In the genomic region with DNA sequence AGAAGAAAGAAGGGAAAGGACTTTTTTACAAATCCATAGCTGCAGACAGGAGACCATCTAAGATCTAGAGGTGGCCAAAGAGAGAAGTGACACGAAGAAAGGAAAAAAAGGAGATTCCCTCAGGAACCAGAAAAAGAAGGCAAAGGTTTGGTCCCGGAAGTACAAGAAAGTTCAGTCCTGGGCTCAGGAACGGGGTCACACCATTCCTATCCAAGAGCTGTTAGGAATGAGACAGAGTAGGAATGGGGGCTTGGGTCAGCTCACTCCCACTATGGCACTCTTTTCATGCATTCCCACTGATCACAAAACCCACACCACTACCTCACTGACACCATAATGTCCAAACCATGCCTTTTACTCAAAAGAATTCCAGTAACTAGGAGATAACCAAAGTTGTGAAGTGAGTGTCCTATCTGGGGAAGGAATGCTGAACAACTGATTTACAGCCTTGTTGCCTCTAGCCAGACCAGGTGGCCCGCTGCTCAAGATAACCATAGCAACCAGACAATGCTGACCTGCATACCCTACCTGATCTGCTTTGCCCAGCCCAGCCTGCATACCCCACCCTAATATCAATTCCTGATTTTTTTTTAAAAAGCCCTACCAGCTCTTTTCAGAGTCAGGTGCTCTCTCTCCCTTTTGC, we compare ENCODE assay signal across 30 cellular contexts. TPM values are rescaled to one million over a fixed set of nuclear protein-coding genes. Genes with fewer than 3 reads are reported as not detected.
DNase-seq lines count a peak whose midpoint lies in the region; ATAC-seq, FAIRE-seq and TF ChIP-seq lines count a peak whose summit lies in the region.
"Had no signal": no experiment of that assay in that cellular context is flagged by ENCODE, and none has a peak within 500 bp of the region (broad histone marks: within the 10 kb centered on the region; RNA-seq: fewer than 3 reads in every experiment).

No MANE protein-coding gene starts in this region.

- H3K27me3 ChIP-seq in HepG2 (ENCODE audit: control insufficient read depth in 1 of 2, insufficient read depth in 2 of 2, low read length in 2 of 2) (no peaks in the 10 kb centered on the region), right lobe of liver (no peaks in the 10 kb centered on the region), mesendoderm (ENCODE audit: insufficient read depth, low read length, poor library complexity) (no peaks in the 10 kb centered on the region)
- H3K27me3 ChIP-seq: cardiac muscle cell, left lung, right atrium auricular region, stomach, transverse colon had no signal

- H2BK120ac ChIP-seq in mesendoderm (ENCODE audit: low read depth, low read length) = no peak overlapping the region

- no peak overlapping the region for H2BK5ac ChIP-seq in mesendoderm (ENCODE audit: low read length)

- H3K4me1 ChIP-seq in HepG2 (ENCODE audit: insufficient read depth, low read length) (peaks cover 17% of the 10 kb centered on the region), right lobe of liver (peaks cover 0 to 12% (median 0%) of the 10 kb centered on the region in 4 donors), mesendoderm (ENCODE audit: control insufficient read depth, low read depth, low read length) (peaks cover 1% of the 10 kb centered on the region)
- H3K4me1 ChIP-seq: right atrium auricular region had no signal

- H3K79me2 ChIP-seq in HepG2 (ENCODE audit: insufficient read depth, low read length) = peaks cover 13% of the 10 kb centered on the region
- no peaks in the 10 kb centered on the region for H3K79me2 ChIP-seq in mesendoderm (ENCODE audit: control insufficient read depth, insufficient read depth, low read length)

- FAIRE-seq in HepG2 (lab: Jason Lieb, UNC) = no peak
- FAIRE-seq: D721Med, endothelial cell of umbilical vein had no signal

- H3K18ac ChIP-seq in mesendoderm (ENCODE audit: low read length) = no peak overlapping the region

- no peak overlapping the region for H4K8ac ChIP-seq in mesendoderm (ENCODE audit: low read depth, low read length)

- H3K27me3 Mint-ChIP-seq in type B pancreatic cell = no peaks in the 10 kb centered on the region
- H3K27me3 Mint-ChIP-seq: dendritic cell treated with granulocyte-macrophage colony-stimulating factor and Interleukin-4, amounts not matched to agents 40 ng/mL and 50 ng/mL, for 4 days had no signal

- intact Hi-C loops in HepG2 (cut with micrococcal nuclease; ENCODE audit: unreplicated experiment) = no loop called here
- intact Hi-C loops in right lobe of liver (cut with DNase I) = no loop called here

- no peak overlapping the region for H4K5ac ChIP-seq in mesendoderm (ENCODE audit: low read length)

- CTCF ChIA-PET in HepG2 (lab: Yijun Ruan, JAX; ENCODE audit: low intra/inter-chr PET ratio, low total read pairs) = no interaction called here

- ATAC-seq in HepG2 (no peak; the same call in 2 of the 3 replicates), right lobe of liver (no peak)
- ATAC-seq: left lung had no signal

- H2AFZ ChIP-seq in HepG2 (ENCODE audit: low read length) = no peak overlapping the region

- H3K36me3 ChIP-seq in HepG2 (replicated peaks in 1 of 2; ENCODE audit: control insufficient read depth in 1 of 2, insufficient read depth in 2 of 2, low read length in 2 of 2) = peaks cover 44 to 65% of the 10 kb centered on the region in 2 experiments
- H3K36me3 ChIP-seq in right lobe of liver = peaks cover 0 to 23% (median 10%) of the 10 kb centered on the region in 4 donors
- no peaks in the 10 kb centered on the region for H3K36me3 ChIP-seq in mesendoderm (ENCODE audit: control insufficient read depth, insufficient read depth, low read length)

- H3K27ac ChIP-seq in HepG2 (ENCODE audit: extremely low read length, insufficient read depth, low read length) (no peak overlapping the region), right lobe of liver (no peak overlapping the region), mesendoderm (ENCODE audit: low read depth, low read length) (no peak overlapping the region)
- H3K27ac ChIP-seq: cardiac muscle cell, KMS-11, left lung, right atrium auricular region, RWPE1, SK-N-MC, stomach, transverse colon, VCaP had no signal

- no peaks in the 10 kb centered on the region for H3K79me1 ChIP-seq in mesendoderm (ENCODE audit: low read length)

- no peak for TF ChIP-seq RAD21 in HepG2 (CRISPR knock-in tag; IDR thresholded peaks at IDR 0.05)

- TF ChIP-seq EP300 in HepG2 (IDR thresholded peaks at IDR 0.05; ENCODE audit: low read depth in 2 of 2, low read length in 2 of 2) (no peak), HepG2 (CRISPR knock-in tag; IDR thresholded peaks at IDR 0.05; ENCODE audit: borderline replicate concordance) (no peak)

- H3K4ac ChIP-seq in mesendoderm (ENCODE audit: low read depth, low read length) = no peak overlapping the region

- no peak overlapping the region for H3K56ac ChIP-seq in mesendoderm (ENCODE audit: low read length)

- in situ Hi-C loops in HepG2 (cut with HindIII; ENCODE audit: extremely low pct_ligation_motif_present, low pct_unique_long_range_greater_than_20kb) = no loop called here

- TF ChIP-seq CTCF in HepG2 (CRISPR knock-in tag; IDR thresholded peaks at IDR 0.05) (no peak), right lobe of liver (IDR thresholded peaks at IDR 0.05) (no peak), type B pancreatic cell (conservative IDR thresholded peaks at IDR 0.05) (no peak)

- H3K4me3 Mint-ChIP-seq in type B pancreatic cell = no peak overlapping the region
- H3K4me3 Mint-ChIP-seq: dendritic cell treated with granulocyte-macrophage colony-stimulating factor and Interleukin-4, amounts not matched to agents 40 ng/mL and 50 ng/mL, for 4 days had no signal

- no peak for TF ChIP-seq POLR2A in HepG2 (IDR thresholded peaks at IDR 0.05; ENCODE audit: insufficient read depth in 1 of 2, low read depth in 2 of 2, low read length in 2 of 2)
- no peak for TF ChIP-seq POLR2A in right lobe of liver (IDR thresholded peaks at IDR 0.05)

- DNase-seq in HepG2 (ENCODE audit: low spot score) (no peak), right lobe of liver (no peak), amniotic epithelial cell (ENCODE audit: low read depth) (peak; percentile 36), mesendoderm (peak; percentile 85), type B pancreatic cell (ENCODE audit: extremely low spot score, unreplicated experiment) (no peak), amygdala (lab: John Stamatoyannopoulos, UW) (no peak), NCI-H2029 treated with DMSO at 0.1 percent for 48 hours (lab: John Stamatoyannopoulos, UW) (no peak), DMS53 (lab: John Stamatoyannopoulos, UW) (no peak)
- DNase-seq: activated CD4-positive, alpha-beta T cell treated with anti-CD3 and anti-CD28 coated beads, Interleukin-2, amount 50 U/mL, for 1 hour; activated CD8-positive, alpha-beta memory T cell treated with anti-CD3 and anti-CD28 coated beads, Interleukin-2, amount 50 U/mL, for 4 hours; activated effector memory CD4-positive, alpha-beta T cell treated with anti-CD3 and anti-CD28 coated beads, Interleukin-2, amount 50 U/mL, for 16 hours; H7; left lung; MV-4-11; NCI-H526 treated with DMSO at 0.1 percent for 48 hours; occipital lobe; stimulated activated CD4-positive, alpha-beta T cell treated with anti-CD3 and anti-CD28 coated beads, Interleukin-12 subunit alpha, Interleukin-12 subunit beta, amount 100 ng/mL, for 4 hours; stimulated activated CD4-positive, alpha-beta T cell treated with anti-CD3 and anti-CD28 coated beads, Interleukin-4, amount 100 ng/mL, for 4 hours; stomach; T-helper 2 cell; transverse colon had no signal

- peaks cover 47% of the 10 kb centered on the region for H3K36me3 Mint-ChIP-seq in type B pancreatic cell

- H3K4me3 ChIP-seq in HepG2 (replicated peaks in 1 of 3; ENCODE audit: insufficient read depth in 1 of 3, low read depth in 2 of 3, low read length in 3 of 3) (no peak overlapping the region), right lobe of liver (no peak overlapping the region), mesendoderm (ENCODE audit: low read length) (no peak overlapping the region)
- H3K4me3 ChIP-seq: cardiac muscle cell, left lung, right atrium auricular region, SK-N-MC, stomach, transverse colon had no signal

- POLR2A ChIA-PET in HepG2 (lab: Yijun Ruan, JAX) = interaction anchor here (0.9 kb wide), 1 partner anchor 14 kb away, joined by 3 read pairs; no protein-coding TSS in a partner anchor

- 98% methylated on average over 4 of the region's 4 CpGs for WGBS in HepG2 (ENCODE audit: low lambda C conversion rate)
- 100% methylated on average over 2 of the region's 4 CpGs for WGBS in right lobe of liver (ENCODE audit: insufficient coverage, low coverage, low lambda C conversion rate, missing lambda C conversion rate)
- no CpG with 5 or more reads among the region's 4 CpGs for WGBS in mesendoderm (ENCODE audit: extremely low coverage, insufficient coverage, low lambda C conversion rate)

- BruUV-seq in HepG2 (replicated peaks; lab: Mats Ljungman, UMichigan) = no TSS peak

- H3K9ac ChIP-seq in HepG2 (ENCODE audit: insufficient read depth, low read depth, low read length) (no peak overlapping the region), mesendoderm (ENCODE audit: low read length) (no peak overlapping the region)
- H3K9ac ChIP-seq: KMS-11 had no signal

- no peak overlapping the region for H2BK15ac ChIP-seq in mesendoderm (replicated peaks; ENCODE audit: low read depth)

- no peak overlapping the region for H3K23ac ChIP-seq in mesendoderm (ENCODE audit: low read length)

- H3K4me2 ChIP-seq in HepG2 (ENCODE audit: low read depth, low read length) = no peak overlapping the region
- H3K4me2 ChIP-seq in mesendoderm (ENCODE audit: low read length) = no peak overlapping the region
- H3K4me2 ChIP-seq: KMS-11 had no signal

- no peaks in the 10 kb centered on the region for H4K20me1 ChIP-seq in HepG2 (ENCODE audit: insufficient read depth, low read length)

- H3K9me3 ChIP-seq in HepG2 (ENCODE audit: low read length) (no peaks in the 10 kb centered on the region), right lobe of liver (no peaks in the 10 kb centered on the region)
- H3K9me3 ChIP-seq: left lung, right atrium auricular region, transverse colon had no signal

- H3K27ac Mint-ChIP-seq in type B pancreatic cell = peak overlapping the region; percentile 24
- H3K27ac Mint-ChIP-seq: dendritic cell treated with granulocyte-macrophage colony-stimulating factor and Interleukin-4, amounts not matched to agents 40 ng/mL and 50 ng/mL, for 4 days had no signal

- H3K4me1 Mint-ChIP-seq in type B pancreatic cell (ENCODE audit: unreplicated experiment) = peaks cover 4% of the 10 kb centered on the region

- H2AK5ac ChIP-seq in mesendoderm (ENCODE audit: low read length) = no peak overlapping the region

- peaks cover 6% of the 10 kb centered on the region for H3K9me3 Mint-ChIP-seq in type B pancreatic cell
- H3K9me3 Mint-ChIP-seq: dendritic cell treated with granulocyte-macrophage colony-stimulating factor and Interleukin-4, amounts not matched to agents 40 ng/mL and 50 ng/mL, for 4 days had no signal

RNA-seq across cellular contexts. Expression of a gene that starts 8.4 kb away (rescaled TPM):
- total RNA-seq in HepG2 (2016; rRNA removed; fragmentation: Illumina TruSeq; extraction: Trizol) (102 and 140 TPM in 2 replicates), right lobe of liver (10 to 100 TPM in 2 of 6 experiments, 1 to 10 TPM in 4; 6.8 to 15.6 (median 9.4) TPM), type B pancreatic cell (ENCODE audit: low replicate concordance) (25.2 and 29.0 TPM in 2 replicates)
- 67.2 and 69.3 TPM in 2 replicates for total RNA-seq in HepG2 (2016; cell fraction: cytosol; rRNA removed; fragmentation: Illumina TruSeq; extraction: Trizol; ENCODE audit: low read depth)
- 103 and 132 TPM in 2 replicates for total RNA-seq in HepG2 (2016; cell fraction: insoluble cytoplasmic fraction; rRNA removed; fragmentation: Illumina TruSeq; extraction: Trizol)
- total RNA-seq in HepG2 (2016; cell fraction: membrane; rRNA removed; fragmentation: Illumina TruSeq; extraction: Trizol) = 98.3 and 109 TPM in 2 replicates
- 70.1 and 86.0 TPM in 2 replicates for total RNA-seq in HepG2 (2016; cell fraction: nucleus; rRNA removed; fragmentation: Illumina TruSeq; extraction: Trizol)
- polyA plus RNA-seq in HepG2 (2011; rRNA removed) = 49.5 and 63.4 TPM in 2 replicates
- 18.2 and 27.5 TPM in 2 replicates for polyA plus RNA-seq in HepG2 (2011; cell fraction: cytosol; rRNA removed)
- polyA plus RNA-seq in HepG2 (2011; cell fraction: nucleus; rRNA removed) = 44.1 and 44.3 TPM in 2 replicates
- 81.6 and 81.7 TPM in 2 replicates for polyA plus RNA-seq in HepG2 (2012)
- 47.5 and 54.1 TPM in 2 replicates for polyA plus RNA-seq in HepG2 (2016; cell fraction: cytosol; fragmentation: Illumina TruSeq; extraction: Trizol; ENCODE audit: low read depth)
- polyA plus RNA-seq in HepG2 (2016; cell fraction: insoluble cytoplasmic fraction; fragmentation: Illumina TruSeq; extraction: Trizol; ENCODE audit: low read depth) = 104 and 106 TPM in 2 replicates
- polyA plus RNA-seq in HepG2 (2016; cell fraction: membrane; fragmentation: Illumina TruSeq; extraction: Trizol; ENCODE audit: low read depth) = 73.5 and 78.8 TPM in 2 replicates
- polyA plus RNA-seq in HepG2 (2016; cell fraction: nucleus; fragmentation: Illumina TruSeq; extraction: Trizol; ENCODE audit: insufficient read depth, low read depth) = 113 and 121 TPM in 2 replicates
- 10.0 and 16.5 TPM in 2 replicates for polyA minus RNA-seq in HepG2 (2011; rRNA and poly(A)+ RNA removed; ENCODE audit: low replicate concordance)
- polyA minus RNA-seq in HepG2 (2011; cell fraction: cytosol; rRNA and poly(A)+ RNA removed) = 18.3 and 22.6 TPM in 2 replicates
- 63.3 and 75.2 TPM in 2 replicates for polyA minus RNA-seq in HepG2 (2011; cell fraction: nucleus; rRNA and poly(A)+ RNA removed)
- 41.4 TPM for polyA plus RNA-seq in mesendoderm (2013, experiment 1 of 2)
- 40.6 TPM for polyA plus RNA-seq in mesendoderm (2013, experiment 2 of 2)

RNA-seq across cellular contexts. Expression of a gene that starts 8.9 kb away (rescaled TPM):
- 88.7 and 131 TPM in 2 replicates for total RNA-seq in HepG2 (2016; rRNA removed; fragmentation: Illumina TruSeq; extraction: Trizol)
- 13.8 and 16.8 TPM in 2 replicates for total RNA-seq in HepG2 (2016; cell fraction: cytosol; rRNA removed; fragmentation: Illumina TruSeq; extraction: Trizol; ENCODE audit: low read depth)
- total RNA-seq in HepG2 (2016; cell fraction: insoluble cytoplasmic fraction; rRNA removed; fragmentation: Illumina TruSeq; extraction: Trizol) = 92.4 and 130 TPM in 2 replicates
- total RNA-seq in HepG2 (2016; cell fraction: membrane; rRNA removed; fragmentation: Illumina TruSeq; extraction: Trizol) = 35.4 and 42.4 TPM in 2 replicates
- 90.7 and 94.1 TPM in 2 replicates for total RNA-seq in HepG2 (2016; cell fraction: nucleus; rRNA removed; fragmentation: Illumina TruSeq; extraction: Trizol)
- 39.5 and 48.9 TPM in 2 replicates for polyA plus RNA-seq in HepG2 (2011; rRNA removed)
- polyA plus RNA-seq in HepG2 (2011; cell fraction: cytosol; rRNA removed) = 31.7 and 35.0 TPM in 2 replicates
- 48.8 and 58.1 TPM in 2 replicates for polyA plus RNA-seq in HepG2 (2011; cell fraction: nucleus; rRNA removed)
- polyA plus RNA-seq in HepG2 (2012) = 28.3 and 37.5 TPM in 2 replicates
- 19.5 and 19.9 TPM in 2 replicates for polyA plus RNA-seq in HepG2 (2016; cell fraction: cytosol; fragmentation: Illumina TruSeq; extraction: Trizol; ENCODE audit: low read depth)
- polyA plus RNA-seq in HepG2 (2016; cell fraction: insoluble cytoplasmic fraction; fragmentation: Illumina TruSeq; extraction: Trizol; ENCODE audit: low read depth) = 109 and 122 TPM in 2 replicates
- 35.4 and 36.9 TPM in 2 replicates for polyA plus RNA-seq in HepG2 (2016; cell fraction: membrane; fragmentation: Illumina TruSeq; extraction: Trizol; ENCODE audit: low read depth)
- polyA plus RNA-seq in HepG2 (2016; cell fraction: nucleus; fragmentation: Illumina TruSeq; extraction: Trizol; ENCODE audit: insufficient read depth, low read depth) = 57.9 and 59.7 TPM in 2 replicates
- 52.8 and 83.3 TPM in 2 replicates for polyA minus RNA-seq in HepG2 (2011; rRNA and poly(A)+ RNA removed; ENCODE audit: low replicate concordance)
- polyA minus RNA-seq in HepG2 (2011; cell fraction: cytosol; rRNA and poly(A)+ RNA removed) = 20.3 and 21.2 TPM in 2 replicates
- polyA minus RNA-seq in HepG2 (2011; cell fraction: nucleus; rRNA and poly(A)+ RNA removed) = 93.3 and 97.1 TPM in 2 replicates
- total RNA-seq in right lobe of liver = 10 to 100 TPM; 15.2 to 22.2 (median 19.7) TPM
- 42.4 TPM for polyA plus RNA-seq in mesendoderm (2013, experiment 1 of 2)
- polyA plus RNA-seq in mesendoderm (2013, experiment 2 of 2) = 42.3 TPM
- 29.1 and 33.9 TPM in 2 replicates for total RNA-seq in type B pancreatic cell (ENCODE audit: low replicate concordance)

Comparison
In these comparisons a context has a peak if more than half of its experiments do, and no peak if none do; other contexts are left out.
1. DNase-seq: peak in amniotic epithelial cell (single experiment) and mesendoderm (single experiment); none in HepG2 (single experiment), right lobe of liver (0 of 3), type B pancreatic cell (single experiment), amygdala (0 of 56), NCI-H2029 treated with DMSO at 0.1 percent for 48 hours (single experiment) and DMS53 (single experiment).